ENCODE assay signal across 12 cellular contexts in the genomic region with DNA sequence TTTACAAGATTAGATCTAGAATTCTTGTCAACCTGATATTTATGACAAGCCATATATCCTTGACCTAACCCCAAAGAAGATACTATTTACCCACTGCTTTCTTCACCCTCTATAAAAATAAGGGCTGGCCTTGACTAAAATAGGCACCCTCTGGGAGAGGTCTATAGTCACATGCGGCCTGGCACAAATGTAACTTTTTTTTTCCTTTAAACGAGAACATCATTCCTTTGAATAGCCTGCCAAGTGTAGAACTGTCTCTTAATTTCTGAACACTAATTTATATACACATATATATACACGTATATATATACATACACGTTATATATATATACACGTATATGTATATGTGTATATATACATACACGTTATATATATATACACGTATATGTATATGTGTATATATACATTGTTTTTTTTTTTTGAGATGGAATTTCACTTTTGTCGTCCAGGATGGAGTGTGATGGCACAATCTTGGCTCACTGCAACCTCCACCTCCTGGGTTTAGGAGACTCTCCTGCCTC. TPM values are rescaled to one million over a fixed set of nuclear protein-coding genes. Genes with fewer than 3 reads are reported as not detected.
DNase-seq lines count a peak whose midpoint lies in the region; ATAC-seq, FAIRE-seq and TF ChIP-seq lines count a peak whose summit lies in the region.
"Had no signal": no experiment of that assay in that cellular context is flagged by ENCODE, and none has a peak within 500 bp of the region (broad histone marks: within the 10 kb centered on the region; RNA-seq: fewer than 3 reads in every experiment).

No MANE protein-coding gene starts in this region.

- 50 to 60% methylated on average over 8 of the region's 8 CpGs for WGBS in heart right ventricle, 2 donors
- 66 to 72% (median 71%) methylated on average over 8 of the region's 8 CpGs for WGBS in small intestine, 3 donors

- peak overlapping the region; percentile 54 for H3K27ac ChIP-seq in VCaP
- H3K27ac ChIP-seq in heart right ventricle: peak overlapping the region in 9 of 10 donors; percentile 34 to 77 (median 67)
- H3K27ac ChIP-seq in small intestine (ENCODE audit: low read depth in 1 of 2, low read length in 1 of 2): no peak overlapping the region

- TF ChIP-seq CTCF in VCaP (conservative IDR thresholded peaks at IDR 0.05): no peak
- no peak for TF ChIP-seq CTCF in heart right ventricle (IDR thresholded peaks at IDR 0.05)

- no peak overlapping the region for H3K4me3 ChIP-seq in heart right ventricle
- H3K4me3 ChIP-seq in small intestine (ENCODE audit: low read depth in 1 of 2, low read length in 2 of 2): no peak overlapping the region
- H3K4me3 ChIP-seq: body of pancreas had no signal

- ATAC-seq in heart right ventricle: peak in 4 of 8 donors; percentile 21 to 66 (median 32)
- peak; percentile 34 for ATAC-seq in sciatic nerve
- no peak for ATAC-seq in HG02884 (IDR thresholded peaks at IDR 0.05; ENCODE audit: unreplicated experiment)
- ATAC-seq in HG02798 (IDR thresholded peaks at IDR 0.05; ENCODE audit: poor library complexity, unreplicated experiment): no peak
- ATAC-seq: body of pancreas had no signal

- H3K36me3 ChIP-seq in heart right ventricle (no peaks in the 10 kb centered on the region), small intestine (ENCODE audit: control insufficient read depth in 2 of 2, insufficient read depth in 2 of 2, low read length in 2 of 2) (no peaks in the 10 kb centered on the region)

- H3K4me1 ChIP-seq in heart right ventricle (peaks cover 4 to 73% (median 63%) of the 10 kb centered on the region in 9 donors), small intestine (ENCODE audit: control insufficient read depth in 2 of 2, insufficient read depth in 1 of 2, low read depth in 1 of 2, low read length in 1 of 2) (peaks cover 9 to 17% of the 10 kb centered on the region in 2 donors)

- H3K27me3 ChIP-seq in heart right ventricle: no peaks in the 10 kb centered on the region
- H3K27me3 ChIP-seq in small intestine (ENCODE audit: control insufficient read depth in 2 of 2, insufficient read depth in 2 of 2, low read length in 2 of 2): no peaks in the 10 kb centered on the region
- H3K27me3 ChIP-seq: body of pancreas had no signal

- intact Hi-C loops in heart right ventricle (cut with DNase I): no loop called here
- intact Hi-C loops in sciatic nerve (cut with DNase I): no loop called here

- H3K9me3 ChIP-seq in heart right ventricle (peaks cover 0 to 6% (median 0%) of the 10 kb centered on the region in 11 donors), small intestine (ENCODE audit: control insufficient read depth, low read depth) (no peaks in the 10 kb centered on the region)
- H3K9me3 ChIP-seq: body of pancreas had no signal

- FAIRE-seq in small intestine (lab: Jason Lieb, UNC): no peak

- DNase-seq in EL (peak; percentile 19), heart right ventricle (no peak), sciatic nerve (ENCODE audit: low spot score) (no peak), activated gamma-delta T cell (lab: John Stamatoyannopoulos, UW) (no peak), small intestine (no peak)
- DNase-seq: activated T-cell treated with anti-CD3 and anti-CD28 coated beads for 4 hours, Caco-2, NCI-H2081 treated with DMSO at 0.1 percent for 48 hours had no signal

RNA-seq across cellular contexts. Expression of a gene that starts 18.6 kb away (rescaled TPM):
- total RNA-seq in heart right ventricle: 100 to 1,000 TPM in 1 of 10 donors, 10 to 100 TPM in 9; 66.0 to 162 (median 79.4) TPM
- polyA plus RNA-seq in heart right ventricle: 10 to 100 TPM; 18.9 to 20.4 TPM
- 23.8 TPM for total RNA-seq in sciatic nerve
- polyA plus RNA-seq in small intestine: 10 to 100 TPM in 2 of 3 donors, 1 to 10 TPM in 1; 8.6 to 13.9 (median 10.1) TPM

RNA-seq across cellular contexts. Expression of a gene that starts 49.4 kb away (rescaled TPM):
- 10 to 100 TPM; 14.2 to 31.9 (median 25.2) TPM for total RNA-seq in heart right ventricle
- 10 to 100 TPM; 16.2 to 49.6 TPM for polyA plus RNA-seq in heart right ventricle
- 41.0 TPM for total RNA-seq in sciatic nerve
- polyA plus RNA-seq in small intestine: 1 to 10 TPM in 2 of 3 donors, under 1 TPM in 1; 0.67 to 5.5 (median 1.6) TPM

Comparison
In these comparisons a context has a peak if more than half of its experiments do, and no peak if none do; other contexts are left out.
1. H3K27ac ChIP-seq: peak in VCaP (single experiment) and heart right ventricle (9 of 10); none in small intestine (0 of 2).